In the genomic region with DNA sequence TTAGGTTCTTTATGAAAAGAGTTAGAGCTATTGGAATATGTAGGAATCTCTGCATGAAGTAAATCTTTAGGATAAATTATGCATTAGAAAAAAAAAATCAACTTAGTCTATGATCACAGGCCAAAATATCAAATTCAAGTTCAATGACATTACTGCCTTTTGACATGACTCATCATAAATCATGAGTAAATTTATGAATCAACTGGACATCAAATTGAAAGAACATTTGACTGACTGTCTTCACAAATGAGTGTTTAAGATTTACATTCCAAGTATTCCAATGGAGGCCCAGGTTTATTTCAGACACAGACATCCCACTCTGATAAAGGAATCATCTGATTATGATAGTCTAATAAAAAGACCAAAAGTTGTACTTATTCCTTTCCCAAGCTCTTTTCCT, we compare ENCODE assay signal across 18 cellular contexts.
"Had no signal": no experiment of that assay in that cellular context is flagged by ENCODE, and none has a peak within 500 bp of the region (broad histone marks: within the 10 kb centered on the region; RNA-seq: fewer than 3 reads in every experiment).

No MANE protein-coding gene starts in this region.

- H3K27me3 Mint-ChIP-seq: activated CD4-positive, alpha-beta T cell treated with anti-CD3 and anti-CD28 coated beads, Interleukin-2, amount 10 ng/mL, durations not matched to agents 24 days and 14 days; activated naive CD4-positive, alpha-beta T cell treated with anti-CD3 and anti-CD28 coated beads, Interleukin-2, amount 10 ng/mL, durations not matched to agents 7 days and 5 days; central memory CD8-positive, alpha-beta T cell; effector memory CD8-positive, alpha-beta T cell; stimulated activated naive CD8-positive, alpha-beta T cell treated with anti-CD3 and anti-CD28 coated beads, Interleukin-15, Interleukin-2, amounts not matched to agents 100 ng/mL and 50 ng/mL, for 24 hours had no signal

- H3K27me3 ChIP-seq: sigmoid colon, testis, upper lobe of right lung had no signal

- H3K4me3 Mint-ChIP-seq: activated CD4-positive, alpha-beta T cell treated with anti-CD3 and anti-CD28 coated beads, Interleukin-2, amount 10 ng/mL, durations not matched to agents 24 days and 14 days; activated naive CD4-positive, alpha-beta T cell treated with anti-CD3 and anti-CD28 coated beads, Interleukin-2, amount 10 ng/mL, durations not matched to agents 7 days and 5 days; central memory CD8-positive, alpha-beta T cell; effector memory CD8-positive, alpha-beta T cell; immature natural killer cell; nephron progenitor cell; stimulated activated naive CD8-positive, alpha-beta T cell treated with anti-CD3 and anti-CD28 coated beads, Interleukin-15, Interleukin-2, amounts not matched to agents 100 ng/mL and 50 ng/mL, for 24 hours; T-helper 1 cell treated with Interleukin-12 subunit alpha and Interleukin-12 subunit beta and Interleukin-4 antibody, amounts not matched to agents 30 μg/mL and 1 μg/mL, for 36 hours had no signal

- H3K36me3 ChIP-seq: sigmoid colon, upper lobe of right lung had no signal

- H3K9me3 ChIP-seq: sigmoid colon, testis, upper lobe of right lung had no signal

- H3K36me3 Mint-ChIP-seq: activated naive CD4-positive, alpha-beta T cell treated with anti-CD3 and anti-CD28 coated beads, Interleukin-2, amount 10 ng/mL, durations not matched to agents 7 days and 5 days had no signal

- DNase-seq: activated CD4-positive, alpha-beta T cell treated with anti-CD3 and anti-CD28 coated beads, Interleukin-2, amount 10 ng/mL, durations not matched to agents 24 days and 14 days; activated CD8-positive, alpha-beta memory T cell treated with anti-CD3 and anti-CD28 coated beads for 24 hours; activated naive CD4-positive, alpha-beta T cell treated with anti-CD3 and anti-CD28 coated beads, Interleukin-2, amount 10 ng/mL, durations not matched to agents 7 days and 5 days; effector memory CD8-positive, alpha-beta T cell; glutamatergic neuron; immature natural killer cell; mesendoderm; nephron progenitor cell; sigmoid colon; stimulated activated CD4-positive, alpha-beta T cell treated with anti-CD3 and anti-CD28 coated beads, Interleukin-2, amount 100 ng/mL, for 48 hours; testis; upper lobe of right lung had no signal

- H3K4me3 ChIP-seq: sigmoid colon, testis, upper lobe of right lung had no signal

- H3K9me3 Mint-ChIP-seq: activated CD4-positive, alpha-beta T cell treated with anti-CD3 and anti-CD28 coated beads, Interleukin-2, amount 10 ng/mL, durations not matched to agents 24 days and 14 days; activated naive CD4-positive, alpha-beta T cell treated with anti-CD3 and anti-CD28 coated beads, Interleukin-2, amount 10 ng/mL, durations not matched to agents 7 days and 5 days; activated T-helper 2 cell treated with anti-CD3 and anti-CD28 coated beads, Interferon-gamma antibody, Interleukin-2, Interleukin-4, amounts not matched to agents 10 μg/mL and 5 μg/mL and 100 μg/mL, durations not matched to agents 14 hours and 24 hours and 36 hours; effector memory CD8-positive, alpha-beta T cell; nephron progenitor cell; stimulated activated naive CD8-positive, alpha-beta T cell treated with anti-CD3 and anti-CD28 coated beads, Interleukin-15, Interleukin-2, amounts not matched to agents 100 ng/mL and 50 ng/mL, for 24 hours; T-helper 1 cell treated with Interleukin-12 subunit alpha and Interleukin-12 subunit beta and Interleukin-4 antibody, amounts not matched to agents 30 μg/mL and 1 μg/mL, for 36 hours had no signal

- H3K27ac ChIP-seq: sigmoid colon, testis, upper lobe of right lung had no signal

- H3K27ac Mint-ChIP-seq: activated CD4-positive, alpha-beta T cell treated with anti-CD3 and anti-CD28 coated beads, Interleukin-2, amount 10 ng/mL, durations not matched to agents 24 days and 14 days; activated naive CD4-positive, alpha-beta T cell treated with anti-CD3 and anti-CD28 coated beads, Interleukin-2, amount 10 ng/mL, durations not matched to agents 7 days and 5 days; activated T-helper 2 cell treated with anti-CD3 and anti-CD28 coated beads, Interferon-gamma antibody, Interleukin-2, Interleukin-4, amounts not matched to agents 10 μg/mL and 5 μg/mL and 100 μg/mL, durations not matched to agents 14 hours and 24 hours and 36 hours; effector memory CD8-positive, alpha-beta T cell; immature natural killer cell; nephron progenitor cell; stimulated activated naive CD8-positive, alpha-beta T cell treated with anti-CD3 and anti-CD28 coated beads, Interleukin-15, Interleukin-2, amounts not matched to agents 100 ng/mL and 50 ng/mL, for 24 hours; T-helper 1 cell treated with Interleukin-12 subunit alpha and Interleukin-12 subunit beta and Interleukin-4 antibody, amounts not matched to agents 30 μg/mL and 1 μg/mL, for 36 hours had no signal

- H3K4me1 Mint-ChIP-seq: activated CD4-positive, alpha-beta T cell treated with anti-CD3 and anti-CD28 coated beads, Interleukin-2, amount 10 ng/mL, durations not matched to agents 24 days and 14 days; activated naive CD4-positive, alpha-beta T cell treated with anti-CD3 and anti-CD28 coated beads, Interleukin-2, amount 10 ng/mL, durations not matched to agents 7 days and 5 days; central memory CD8-positive, alpha-beta T cell; immature natural killer cell; nephron progenitor cell had no signal

- ATAC-seq: effector memory CD8-positive, alpha-beta T cell; esophagus mucosa; left lobe of liver; upper lobe of right lung had no signal

- H3K4me1 ChIP-seq: sigmoid colon, testis, upper lobe of right lung had no signal
